32 cellular contexts compared by ENCODE assay signal in the genomic region with DNA sequence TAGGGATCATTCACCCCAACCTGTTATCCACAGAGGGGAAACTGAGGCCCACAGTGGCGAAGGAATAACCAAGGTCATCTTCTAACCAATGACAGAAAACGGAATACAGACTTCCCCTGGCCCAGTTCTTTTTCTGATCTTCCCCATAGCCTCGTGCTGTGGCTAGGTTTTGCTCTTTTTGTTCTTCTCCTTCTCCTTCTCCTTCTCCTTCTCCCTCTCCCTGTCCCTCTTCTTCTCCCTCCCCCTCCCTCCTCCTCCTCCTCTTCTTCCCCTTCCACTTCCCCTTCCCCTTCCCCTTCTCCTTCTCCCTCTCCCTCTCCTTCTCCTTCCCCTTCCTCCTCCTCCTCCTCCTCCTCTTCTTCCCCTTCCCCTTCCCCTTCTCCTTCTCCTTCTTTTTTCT.
"Had no signal": no experiment of that assay in that cellular context is flagged by ENCODE, and none has a peak within 500 bp of the region (broad histone marks: within the 10 kb centered on the region; RNA-seq: fewer than 3 reads in every experiment).

No MANE protein-coding gene starts in this region.

- H3K9ac ChIP-seq: KMS-11 had no signal

- H3K4me3 ChIP-seq: MG63 had no signal

- H3K9me3 ChIP-seq: MG63 had no signal

- DNase-seq: Karpas-422, Kasumi-1, MG63, MM.1S, MV-4-11, NCI-H1048, NCI-H1092, NCI-H1092 treated with DMSO at 0.1 percent for 48 hours, NCI-H1105 treated with DMSO at 0.1 percent for 48 hours, NCI-H1417, NCI-H1417 treated with DMSO at 0.1 percent for 48 hours, NCI-H1436, NCI-H1436 treated with DMSO at 0.1 percent for 48 hours, NCI-H146, NCI-H187, NCI-H187 treated with DMSO at 0.1 percent for 48 hours, NCI-H1930, NCI-H2029, NCI-H2029 treated with DMSO at 0.1 percent for 48 hours, NCI-H2081, NCI-H2081 treated with DMSO at 0.1 percent for 48 hours, NCI-H2107, NCI-H2171, NCI-H2171 treated with DMSO at 0.1 percent for 48 hours, NCI-H2227 treated with DMSO at 0.1 percent for 48 hours, NCI-H226, NCI-H345, NCI-H446, NCI-H446 treated with DMSO at 0.1 percent for 48 hours, NCI-H510A, NCI-H510A treated with DMSO at 0.1 percent for 48 hours had no signal

- H3K27ac ChIP-seq: KMS-11 had no signal

- H3K4me2 ChIP-seq: KMS-11 had no signal

- H3K36me3 ChIP-seq: MG63 had no signal
